ENCODE assay signal across 24 cellular contexts in genomic region chr11:134663506-134664313, GRCh38.
A peak's percentile ranks its signal among the peaks of the same experiment; 100 is the strongest.
DNase-seq lines count a peak whose midpoint lies in the region; ATAC-seq and TF ChIP-seq lines count a peak whose summit lies in the region.
"Had no signal": no experiment of that assay in that cellular context is flagged by ENCODE, and none has a peak within 500 bp of the region (broad histone marks: within the 10 kb centered on the region; RNA-seq: fewer than 3 reads in every experiment).

No MANE protein-coding gene starts in this region.

- H3K36me3 Mint-ChIP-seq in activated CD8-positive, alpha-beta T cell treated with anti-CD3 and anti-CD28 coated beads, Interleukin-2, amount 10 ng/mL, durations not matched to agents 7 days and 5 days (ENCODE audit: low read depth) = no peaks in the 10 kb centered on the region
- no peaks in the 10 kb centered on the region for H3K36me3 Mint-ChIP-seq in activated CD8-positive, alpha-beta T cell treated with anti-CD3 and anti-CD28 coated beads for 36 hours (ENCODE audit: low read depth)

- no peaks in the 10 kb centered on the region for H3K4me1 ChIP-seq in HEK293 (ENCODE audit: control insufficient read depth, insufficient read depth, low read length)
- H3K4me1 ChIP-seq in esophagus muscularis mucosa = no peaks in the 10 kb centered on the region
- no peaks in the 10 kb centered on the region for H3K4me1 ChIP-seq in sigmoid colon

- ATAC-seq in activated CD8-positive, alpha-beta T cell treated with anti-CD3 and anti-CD28 coated beads, Interleukin-2, amount 10 ng/mL, durations not matched to agents 7 days and 5 days = no peak
- ATAC-seq in activated CD8-positive, alpha-beta T cell treated with anti-CD3 and anti-CD28 coated beads for 36 hours = no peak

- no peak overlapping the region for H3K4me3 ChIP-seq in HEK293 (ENCODE audit: low read depth, low read length)
- no peak overlapping the region for H3K4me3 ChIP-seq in esophagus muscularis mucosa
- H3K4me3 ChIP-seq in sigmoid colon = no peak overlapping the region
- H3K4me3 ChIP-seq: PC-9 had no signal

- TF ChIP-seq POLR2A in esophagus muscularis mucosa (IDR thresholded peaks at IDR 0.05; ENCODE audit: low read depth) (no peak), sigmoid colon (IDR thresholded peaks at IDR 0.05) (no peak)

- TF ChIP-seq CTCF in activated CD8-positive, alpha-beta T cell treated with anti-CD3 and anti-CD28 coated beads for 36 hours (IDR thresholded peaks at IDR 0.05) = no peak
- TF ChIP-seq CTCF in HEK293 (tag by site-specific recombination; IDR thresholded peaks at IDR 0.05) (no peak), esophagus muscularis mucosa (IDR thresholded peaks at IDR 0.05) (no peak), sigmoid colon (IDR thresholded peaks at IDR 0.05) (no peak)

- 91% methylated on average over 11 of the region's 11 CpGs for WGBS in esophagus muscularis mucosa
- 82 to 85% methylated on average over 11 of the region's 11 CpGs for WGBS in sigmoid colon, 2 donors

- intact Hi-C loops in activated CD8-positive, alpha-beta T cell treated with anti-CD3 and anti-CD28 coated beads for 36 hours (cut with micrococcal nuclease) = no loop called here
- intact Hi-C loops in esophagus muscularis mucosa (cut with DNase I) (no loop called here), sigmoid colon (cut with DNase I) (no loop called here)

- no peaks in the 10 kb centered on the region for H3K27me3 Mint-ChIP-seq in activated CD8-positive, alpha-beta T cell treated with anti-CD3 and anti-CD28 coated beads, Interleukin-2, amount 10 ng/mL, durations not matched to agents 7 days and 5 days (ENCODE audit: low read depth)
- H3K27me3 Mint-ChIP-seq in activated CD8-positive, alpha-beta T cell treated with anti-CD3 and anti-CD28 coated beads for 36 hours = peaks cover 7% of the 10 kb centered on the region

- H3K27me3 ChIP-seq in esophagus muscularis mucosa = peaks cover 0 to 8% (median under 1%) of the 10 kb centered on the region in 4 donors
- no peaks in the 10 kb centered on the region for H3K27me3 ChIP-seq in sigmoid colon

- peak; percentile 6 for DNase-seq in activated CD8-positive, alpha-beta T cell treated with anti-CD3 and anti-CD28 coated beads, Interleukin-2, amount 10 ng/mL, durations not matched to agents 7 days and 5 days
- DNase-seq in activated CD8-positive, alpha-beta T cell treated with anti-CD3 and anti-CD28 coated beads for 36 hours = no peak
- DNase-seq in esophagus muscularis mucosa (ENCODE audit: extremely low spot score) = peak; percentile 72
- peak; percentile 22 for DNase-seq in sigmoid colon
- no peak for DNase-seq in AG08395 (ENCODE audit: low spot score)
- no peak for DNase-seq in C1 segment of cervical spinal cord (lab: John Stamatoyannopoulos, UW)
- DNase-seq in ecto neural progenitor cell (ENCODE audit: low spot score) = no peak
- DNase-seq: 8988T, AML-193, DMS53, EL, GF-D8, KG1, NCI-H1092 treated with DMSO at 0.1 percent for 48 hours, NCI-H1436 treated with DMSO at 0.1 percent for 48 hours, NCI-H2029, NCI-H2227 treated with DMSO at 0.1 percent for 48 hours, NCI-H510A, PC-9, SHP77 treated with DMSO at 0.1 percent for 48 hours had no signal

- H3K9me3 Mint-ChIP-seq in activated CD8-positive, alpha-beta T cell treated with anti-CD3 and anti-CD28 coated beads, Interleukin-2, amount 10 ng/mL, durations not matched to agents 7 days and 5 days (ENCODE audit: insufficient read depth) = no peaks in the 10 kb centered on the region
- no peaks in the 10 kb centered on the region for H3K9me3 Mint-ChIP-seq in activated CD8-positive, alpha-beta T cell treated with anti-CD3 and anti-CD28 coated beads for 36 hours

- POLR2A ChIA-PET in activated CD8-positive, alpha-beta T cell treated with anti-CD3 and anti-CD28 coated beads, Interleukin-2, amount 10 ng/mL, durations not matched to agents 7 days and 5 days (lab: Charles Lee) = no interaction called here
- POLR2A ChIA-PET in activated CD8-positive, alpha-beta T cell treated with anti-CD3 and anti-CD28 coated beads for 36 hours (lab: Charles Lee) = no interaction called here
- POLR2A ChIA-PET in HEK293 (lab: Yijun Ruan, JAX) = no interaction called here

- no peaks in the 10 kb centered on the region for H3K9me3 ChIP-seq in HEK293 (ENCODE audit: control insufficient read depth, insufficient read depth, low read depth, low read length)
- H3K9me3 ChIP-seq in esophagus muscularis mucosa = no peaks in the 10 kb centered on the region
- H3K9me3 ChIP-seq in sigmoid colon = no peaks in the 10 kb centered on the region

- H3K4me3 Mint-ChIP-seq in activated CD8-positive, alpha-beta T cell treated with anti-CD3 and anti-CD28 coated beads, Interleukin-2, amount 10 ng/mL, durations not matched to agents 7 days and 5 days = no peak overlapping the region
- no peak overlapping the region for H3K4me3 Mint-ChIP-seq in activated CD8-positive, alpha-beta T cell treated with anti-CD3 and anti-CD28 coated beads for 36 hours

- no peaks in the 10 kb centered on the region for H3K36me3 ChIP-seq in HEK293 (ENCODE audit: control insufficient read depth in 2 of 2, insufficient read depth in 1 of 2, low read length in 2 of 2)
- H3K36me3 ChIP-seq in esophagus muscularis mucosa = no peaks in the 10 kb centered on the region
- no peaks in the 10 kb centered on the region for H3K36me3 ChIP-seq in sigmoid colon

- CTCF ChIA-PET in activated CD8-positive, alpha-beta T cell treated with anti-CD3 and anti-CD28 coated beads, Interleukin-2, amount 10 ng/mL, durations not matched to agents 7 days and 5 days (lab: Charles Lee) = no interaction called here
- CTCF ChIA-PET in activated CD8-positive, alpha-beta T cell treated with anti-CD3 and anti-CD28 coated beads for 36 hours (lab: Charles Lee) = no interaction called here
- CTCF ChIA-PET in HEK293 (lab: Yijun Ruan, JAX) = interaction anchor here (0.7 to 1.2 kb wide), 2 partner anchors 72 to 304 kb away, joined by 3 to 7 read pairs; no protein-coding TSS in a partner anchor

- TF ChIP-seq EP300 in esophagus muscularis mucosa (IDR thresholded peaks at IDR 0.05) (no peak), sigmoid colon (IDR thresholded peaks at IDR 0.05) (no peak)

- H3K27ac Mint-ChIP-seq in activated CD8-positive, alpha-beta T cell treated with anti-CD3 and anti-CD28 coated beads, Interleukin-2, amount 10 ng/mL, durations not matched to agents 7 days and 5 days = no peak overlapping the region
- H3K27ac Mint-ChIP-seq in activated CD8-positive, alpha-beta T cell treated with anti-CD3 and anti-CD28 coated beads for 36 hours = no peak overlapping the region

- H3K27ac ChIP-seq in HEK293 (ENCODE audit: extremely low read depth, low read depth, low read length) = no peak overlapping the region
- no peak overlapping the region for H3K27ac ChIP-seq in esophagus muscularis mucosa (replicated peaks in 1 of 4)
- no peak overlapping the region for H3K27ac ChIP-seq in sigmoid colon
- H3K27ac ChIP-seq: C4-2B, HL-60, PC-9, RWPE1 had no signal

- no peaks in the 10 kb centered on the region for H3K4me1 Mint-ChIP-seq in activated CD8-positive, alpha-beta T cell treated with anti-CD3 and anti-CD28 coated beads, Interleukin-2, amount 10 ng/mL, durations not matched to agents 7 days and 5 days (ENCODE audit: low read depth)
- no peaks in the 10 kb centered on the region for H3K4me1 Mint-ChIP-seq in activated CD8-positive, alpha-beta T cell treated with anti-CD3 and anti-CD28 coated beads for 36 hours (ENCODE audit: low read depth)

TF ChIP-seq in HEK293, 187 proteins besides CTCF, POLR2A, EP300 and RAD21:
- TF ChIP-seq EGR2 (tag by site-specific recombination; IDR thresholded peaks at IDR 0.05; ENCODE audit: low read depth) = 0 out of 2 replicates have a peak, but pooled peaks have one; percentile 40
- TF ChIP-seq HOXD13 (CRISPR knock-in tag; IDR thresholded peaks at IDR 0.05; ENCODE audit: borderline replicate concordance) = no peak

Comparison
In these comparisons a context has a peak if more than half of its experiments do, and no peak if none do; other contexts are left out.
1. DNase-seq: peak in activated CD8-positive, alpha-beta T cell treated with anti-CD3 and anti-CD28 coated beads, Interleukin-2, amount 10 ng/mL, durations not matched to agents 7 days and 5 days (single experiment), esophagus muscularis mucosa (single experiment) and sigmoid colon (single experiment); none in activated CD8-positive, alpha-beta T cell treated with anti-CD3 and anti-CD28 coated beads for 36 hours (single experiment), AG08395 (single experiment), C1 segment of cervical spinal cord (0 of 14) and ecto neural progenitor cell (single experiment).